Comparison of ENCODE assay signal across 1 cellular context in genomic region chr5:150043657-150044333, GRCh38.
TF ChIP-seq lines count a peak whose summit lies in the region.

No MANE protein-coding gene starts in this region.

TF ChIP-seq in GM23338, 12 proteins besides CTCF, POLR2A, EP300 and RAD21 (continued from another document):
- TF ChIP-seq, protein P1, sequence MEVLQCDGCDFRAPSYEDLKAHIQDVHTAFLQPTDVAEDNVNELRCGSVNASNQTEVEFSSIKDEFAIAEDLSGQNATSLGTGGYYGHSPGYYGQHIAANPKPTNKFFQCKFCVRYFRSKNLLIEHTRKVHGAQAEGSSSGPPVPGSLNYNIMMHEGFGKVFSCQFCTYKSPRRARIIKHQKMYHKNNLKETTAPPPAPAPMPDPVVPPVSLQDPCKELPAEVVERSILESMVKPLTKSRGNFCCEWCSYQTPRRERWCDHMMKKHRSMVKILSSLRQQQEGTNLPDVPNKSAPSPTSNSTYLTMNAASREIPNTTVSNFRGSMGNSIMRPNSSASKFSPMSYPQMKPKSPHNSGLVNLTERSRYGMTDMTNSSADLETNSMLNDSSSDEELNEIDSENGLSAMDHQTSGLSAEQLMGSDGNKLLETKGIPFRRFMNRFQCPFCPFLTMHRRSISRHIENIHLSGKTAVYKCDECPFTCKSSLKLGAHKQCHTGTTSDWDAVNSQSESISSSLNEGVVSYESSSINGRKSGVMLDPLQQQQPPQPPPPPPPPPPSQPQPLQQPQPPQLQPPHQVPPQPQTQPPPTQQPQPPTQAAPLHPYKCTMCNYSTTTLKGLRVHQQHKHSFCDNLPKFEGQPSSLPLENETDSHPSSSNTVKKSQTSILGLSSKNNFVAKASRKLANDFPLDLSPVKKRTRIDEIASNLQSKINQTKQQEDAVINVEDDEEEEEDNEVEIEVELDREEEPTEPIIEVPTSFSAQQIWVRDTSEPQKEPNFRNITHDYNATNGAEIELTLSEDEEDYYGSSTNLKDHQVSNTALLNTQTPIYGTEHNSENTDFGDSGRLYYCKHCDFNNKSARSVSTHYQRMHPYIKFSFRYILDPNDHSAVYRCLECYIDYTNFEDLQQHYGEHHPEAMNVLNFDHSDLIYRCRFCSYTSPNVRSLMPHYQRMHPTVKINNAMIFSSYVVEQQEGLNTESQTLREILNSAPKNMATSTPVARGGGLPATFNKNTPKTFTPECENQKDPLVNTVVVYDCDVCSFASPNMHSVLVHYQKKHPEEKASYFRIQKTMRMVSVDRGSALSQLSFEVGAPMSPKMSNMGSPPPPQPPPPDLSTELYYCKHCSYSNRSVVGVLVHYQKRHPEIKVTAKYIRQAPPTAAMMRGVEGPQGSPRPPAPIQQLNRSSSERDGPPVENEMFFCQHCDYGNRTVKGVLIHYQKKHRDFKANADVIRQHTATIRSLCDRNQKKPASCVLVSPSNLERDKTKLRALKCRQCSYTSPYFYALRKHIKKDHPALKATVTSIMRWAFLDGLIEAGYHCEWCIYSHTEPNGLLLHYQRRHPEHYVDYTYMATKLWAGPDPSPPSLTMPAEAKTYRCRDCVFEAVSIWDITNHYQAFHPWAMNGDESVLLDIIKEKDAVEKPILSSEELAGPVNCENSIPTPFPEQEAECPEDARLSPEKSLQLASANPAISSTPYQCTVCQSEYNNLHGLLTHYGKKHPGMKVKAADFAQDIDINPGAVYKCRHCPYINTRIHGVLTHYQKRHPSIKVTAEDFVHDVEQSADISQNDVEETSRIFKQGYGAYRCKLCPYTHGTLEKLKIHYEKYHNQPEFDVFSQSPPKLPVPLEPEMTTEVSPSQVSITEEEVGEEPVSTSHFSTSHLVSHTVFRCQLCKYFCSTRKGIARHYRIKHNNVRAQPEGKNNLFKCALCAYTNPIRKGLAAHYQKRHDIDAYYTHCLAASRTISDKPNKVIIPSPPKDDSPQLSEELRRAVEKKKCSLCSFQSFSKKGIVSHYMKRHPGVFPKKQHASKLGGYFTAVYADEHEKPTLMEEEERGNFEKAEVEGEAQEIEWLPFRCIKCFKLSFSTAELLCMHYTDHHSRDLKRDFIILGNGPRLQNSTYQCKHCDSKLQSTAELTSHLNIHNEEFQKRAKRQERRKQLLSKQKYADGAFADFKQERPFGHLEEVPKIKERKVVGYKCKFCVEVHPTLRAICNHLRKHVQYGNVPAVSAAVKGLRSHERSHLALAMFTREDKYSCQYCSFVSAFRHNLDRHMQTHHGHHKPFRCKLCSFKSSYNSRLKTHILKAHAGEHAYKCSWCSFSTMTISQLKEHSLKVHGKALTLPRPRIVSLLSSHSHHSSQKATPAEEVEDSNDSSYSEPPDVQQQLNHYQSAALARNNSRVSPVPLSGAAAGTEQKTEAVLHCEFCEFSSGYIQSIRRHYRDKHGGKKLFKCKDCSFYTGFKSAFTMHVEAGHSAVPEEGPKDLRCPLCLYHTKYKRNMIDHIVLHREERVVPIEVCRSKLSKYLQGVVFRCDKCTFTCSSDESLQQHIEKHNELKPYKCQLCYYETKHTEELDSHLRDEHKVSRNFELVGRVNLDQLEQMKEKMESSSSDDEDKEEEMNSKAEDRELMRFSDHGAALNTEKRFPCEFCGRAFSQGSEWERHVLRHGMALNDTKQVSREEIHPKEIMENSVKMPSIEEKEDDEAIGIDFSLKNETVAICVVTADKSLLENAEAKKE (CRISPR knock-in tag; IDR thresholded peaks at IDR 0.05): no peak
- TF ChIP-seq CREB1 (CRISPR knock-in tag; IDR thresholded peaks at IDR 0.05; ENCODE audit: low read depth) (no peak), STAT1 (IDR thresholded peaks at IDR 0.05; ENCODE audit: unreplicated experiment) (no peak)
- TF ChIP-seq, protein P2, sequence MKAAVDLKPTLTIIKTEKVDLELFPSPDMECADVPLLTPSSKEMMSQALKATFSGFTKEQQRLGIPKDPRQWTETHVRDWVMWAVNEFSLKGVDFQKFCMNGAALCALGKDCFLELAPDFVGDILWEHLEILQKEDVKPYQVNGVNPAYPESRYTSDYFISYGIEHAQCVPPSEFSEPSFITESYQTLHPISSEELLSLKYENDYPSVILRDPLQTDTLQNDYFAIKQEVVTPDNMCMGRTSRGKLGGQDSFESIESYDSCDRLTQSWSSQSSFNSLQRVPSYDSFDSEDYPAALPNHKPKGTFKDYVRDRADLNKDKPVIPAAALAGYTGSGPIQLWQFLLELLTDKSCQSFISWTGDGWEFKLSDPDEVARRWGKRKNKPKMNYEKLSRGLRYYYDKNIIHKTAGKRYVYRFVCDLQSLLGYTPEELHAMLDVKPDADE (IDR thresholded peaks at IDR 0.05): no peak
TF ChIP-seq in GM23338: peak in this region for 0.
